ENCODE assay signal across 22 cellular contexts in the genomic region with DNA sequence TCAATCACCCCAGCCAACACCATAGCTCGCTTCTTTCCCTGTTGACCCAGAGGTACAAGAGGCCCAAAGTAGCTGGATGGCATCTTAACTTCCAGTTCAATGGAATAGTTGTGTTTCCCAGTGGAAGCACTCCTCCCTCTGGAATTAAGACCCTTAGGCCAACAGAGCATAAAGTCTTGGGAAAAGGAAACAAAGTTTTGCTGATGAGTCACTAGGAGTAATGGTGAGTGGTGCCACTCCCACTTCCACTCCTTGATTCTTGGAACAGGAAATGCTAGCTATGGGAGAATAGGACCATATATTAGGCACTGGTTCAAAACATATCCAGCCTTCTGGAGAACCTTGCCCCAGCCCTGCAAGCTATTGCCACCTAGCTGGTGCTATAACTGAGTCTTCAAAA. TPM values are rescaled to one million over a fixed set of nuclear protein-coding genes. Genes with fewer than 3 reads are reported as not detected.
DNase-seq lines count a peak whose midpoint lies in the region; ATAC-seq, FAIRE-seq and TF ChIP-seq lines count a peak whose summit lies in the region.
"Had no signal": no experiment of that assay in that cellular context is flagged by ENCODE, and none has a peak within 500 bp of the region (broad histone marks: within the 10 kb centered on the region; RNA-seq: fewer than 3 reads in every experiment).

No MANE protein-coding gene starts in this region.

- no peak overlapping the region for H3K9ac ChIP-seq in keratinocyte (ENCODE audit: control insufficient read depth, extremely low read depth, insufficient read depth, low read length)
- H3K9ac ChIP-seq: neural progenitor cell had no signal

- H3K4me3 ChIP-seq in cardiac fibroblast (replicated peaks in 1 of 2; ENCODE audit: low read depth in 2 of 2, low read length in 2 of 2) (no peak overlapping the region), keratinocyte (ENCODE audit: control insufficient read depth in 2 of 3, extremely low read depth in 1 of 3, insufficient read depth in 2 of 3, low read depth in 1 of 3, low read length in 3 of 3) (no peak overlapping the region)
- H3K4me3 ChIP-seq: A549, neural progenitor cell had no signal

- peak; percentile 98 for FAIRE-seq in keratinocyte (lab: Jason Lieb, UNC)
- FAIRE-seq: A549, colon had no signal

- H2AFZ ChIP-seq in keratinocyte (ENCODE audit: control insufficient read depth, low read length) = peak overlapping the region; percentile 9
- H2AFZ ChIP-seq: neural progenitor cell had no signal

- H4K20me1 ChIP-seq in keratinocyte (ENCODE audit: control insufficient read depth, extremely low read depth, insufficient read depth, low read length) = no peaks in the 10 kb centered on the region

- dilution Hi-C loops in keratinocyte (cut with MboI; ENCODE audit: extremely low pct_ligation_motif_present, low sequenced_read_pairs) = no loop called here

- H3K4me1 ChIP-seq in keratinocyte (ENCODE audit: control insufficient read depth, extremely low read depth, insufficient read depth, low read length) = peaks cover 11% of the 10 kb centered on the region
- H3K4me1 ChIP-seq: A549, neural progenitor cell had no signal

- no peak for ATAC-seq in left cardiac atrium
- no peak for ATAC-seq in GM21360 (IDR thresholded peaks at IDR 0.05; ENCODE audit: unreplicated experiment)
- ATAC-seq: A549 had no signal

- no peak for TF ChIP-seq CTCF in cardiac fibroblast (IDR thresholded peaks at IDR 0.05; ENCODE audit: low read depth, low read length)
- TF ChIP-seq CTCF in keratinocyte (optimal IDR thresholded peaks at IDR 0.05 in 1 of 3, IDR thresholded peaks at IDR 0.05 in 1 of 3, conservative IDR thresholded peaks at IDR 0.05 in 1 of 3; ENCODE audit: extremely low read depth in 1 of 3, insufficient read depth in 2 of 3, low read length in 3 of 3) = no peak

- no peaks in the 10 kb centered on the region for H3K9me1 ChIP-seq in keratinocyte (ENCODE audit: control insufficient read depth, extremely low read depth, insufficient read depth, low read length)

- no peaks in the 10 kb centered on the region for H3K9me3 ChIP-seq in keratinocyte (ENCODE audit: control insufficient read depth, low read depth, low read length)
- H3K9me3 ChIP-seq: A549 had no signal

- peak overlapping the region; percentile 47 for H3K27ac ChIP-seq in keratinocyte (ENCODE audit: control insufficient read depth, insufficient read depth, low read length)
- H3K27ac ChIP-seq: A549, neural progenitor cell had no signal

- in situ Hi-C loops in ACHN (cut with HindIII; ENCODE audit: low pct_ligation_motif_present, low pct_unique_long_range_greater_than_20kb, low sequenced_read_pairs) = no loop called here

- H3K79me2 ChIP-seq in keratinocyte (ENCODE audit: control insufficient read depth, insufficient read depth, low read length) = no peaks in the 10 kb centered on the region

- peaks cover 8% of the 10 kb centered on the region for H3K27me3 ChIP-seq in keratinocyte (ENCODE audit: control insufficient read depth, extremely low read depth, insufficient read depth, low read length)

- intact Hi-C loops in left cardiac atrium (cut with DNase I) = no loop called here

- peak overlapping the region; percentile 52 for H3K4me2 ChIP-seq in keratinocyte (ENCODE audit: control insufficient read depth, extremely low read depth, insufficient read depth, low read depth, low read length)
- H3K4me2 ChIP-seq: A549, neural progenitor cell had no signal

- H3K36me3 ChIP-seq in keratinocyte (ENCODE audit: control insufficient read depth in 2 of 2, extremely low read depth in 1 of 2, insufficient read depth in 2 of 2, low read length in 2 of 2) = no peaks in the 10 kb centered on the region
- H3K36me3 ChIP-seq: neural progenitor cell had no signal

- DNase-seq in ACHN = peak; percentile 10
- peak; percentile 78 for DNase-seq in HT1080 (ENCODE audit: low read depth)
- peak; percentile 20 to 42 for DNase-seq in cardiac fibroblast (ENCODE audit: low read depth in 2 of 2)
- DNase-seq in keratinocyte (ENCODE audit: low read depth, low spot score) = no peak
- DNase-seq in C1 segment of cervical spinal cord (lab: John Stamatoyannopoulos, UW) = no peak
- DNase-seq in NCI-H146 (lab: John Stamatoyannopoulos, UW) = no peak
- no peak for DNase-seq in left cardiac atrium
- DNase-seq: activated CD4-positive, CD25-positive, alpha-beta regulatory T cell treated with anti-CD3 and anti-CD28 coated beads, Interleukin-2, amount 50 U/mL, for 72 hours; activated gamma-delta T cell; anterior cingulate cortex; head of caudate nucleus; NCI-H2081; NCI-H524 treated with DMSO at 0.1 percent for 48 hours; OCI-M1; stimulated activated CD4-positive, alpha-beta T cell treated with anti-CD3 and anti-CD28 coated beads, Interleukin-15, amount 100 ng/mL, for 24 hours; stimulated activated naive CD4-positive, alpha-beta T cell treated with Interleukin-2 at 50 U/mL for 16 hours; T-helper 9 cell had no signal

RNA-seq across cellular contexts. Expression of gene LMX1B, which starts 44.7 kb away (rescaled TPM):
- total RNA-seq in HT1080 (2014; rRNA removed; shearing (Covaris generic)) = 0.55 and 1.3 TPM in 2 replicates
- 2.4 and 3.2 TPM in 2 replicates for polyA plus RNA-seq in HT1080 (2015; cell fraction: cytosol; rRNA removed)
- 0.86 and 1.5 TPM in 2 replicates for polyA plus RNA-seq in HT1080 (2015; cell fraction: nucleus; rRNA removed)
- 0.24 to 0.59 TPM (median 0.54 TPM) in 3 replicates for polyA plus RNA-seq in keratinocyte
- 0.25 TPM for polyA plus RNA-seq in keratinocyte (2011; ENCODE audit: low read depth)
- polyA plus RNA-seq in keratinocyte (2011; cell fraction: cytosol; rRNA removed) = 0.43 and 0.75 TPM in 2 replicates
- 2.0 and 2.1 TPM in 2 replicates for polyA plus RNA-seq in keratinocyte (2011; cell fraction: nucleus; rRNA removed)
- 0.47 and 1.6 TPM in 2 replicates for polyA plus RNA-seq in keratinocyte (2012; ENCODE audit: low replicate concordance)
- polyA minus RNA-seq in keratinocyte = 0.46 to 1.9 TPM (median 0.70 TPM) in 3 replicates
- 0.96 TPM for polyA minus RNA-seq in keratinocyte (2011; cell fraction: cytosol; rRNA and poly(A)+ RNA removed)
- 0.53 and 0.85 TPM in 2 replicates for polyA minus RNA-seq in keratinocyte (2011; cell fraction: nucleus; rRNA and poly(A)+ RNA removed)
- 1 to 10 TPM in 1 of 2 donors, under 1 TPM in 1; 0.81 to 1.8 TPM for total RNA-seq in left cardiac atrium
- polyA plus RNA-seq: CD14-positive monocyte had no signal

Comparison
In these comparisons a context has a peak if more than half of its experiments do, and no peak if none do; other contexts are left out.
1. DNase-seq: peak in ACHN (single experiment), HT1080 (single experiment) and cardiac fibroblast (2 of 2); none in keratinocyte (single experiment), C1 segment of cervical spinal cord (0 of 14), NCI-H146 (single experiment) and left cardiac atrium (single experiment).